In genomic region chrX:71178908-71179307, GRCh38 we compare ENCODE assay signal across 8 cellular contexts. TPM values are rescaled to one million over a fixed set of nuclear protein-coding genes. Genes with fewer than 3 reads are reported as not detected.
DNase-seq lines count a peak whose midpoint lies in the region; ATAC-seq and TF ChIP-seq lines count a peak whose summit lies in the region.

No MANE protein-coding gene starts in this region.

- TF ChIP-seq CTCF in epithelial cell of esophagus (IDR thresholded peaks at IDR 0.05; ENCODE audit: insufficient read depth, low read depth, low read length, missing control alignments) (peak; percentile 64), uterus (IDR thresholded peaks at IDR 0.05) (peak; percentile 53 to 71 (median 66))

- peaks cover 0 to 14% (median 4%) of the 10 kb centered on the region in 3 donors for H3K4me1 Mint-ChIP-seq in naive B cell

- peak overlapping the region in 2 of 6 donors; percentile 11 to 72 for H3K27ac Mint-ChIP-seq in naive B cell

- no peaks in the 10 kb centered on the region for H3K9me3 ChIP-seq in uterus

- peak overlapping the region in 1 of 8 donors; percentile 66 for H3K4me3 Mint-ChIP-seq in naive B cell

- H3K4me3 ChIP-seq in epithelial cell of esophagus (ENCODE audit: low read length) (no peak overlapping the region), uterus (no peak overlapping the region)

- H3K36me3 ChIP-seq in uterus, result no peaks in the 10 kb centered on the region

- no peak for TF ChIP-seq POLR2A in uterus (IDR thresholded peaks at IDR 0.05)

- CTCF ChIA-PET in HEK293T (lab: Yijun Ruan, JAX), result interaction anchor here (3.3 kb wide), 1 partner anchor 209 kb away, joined by 9 read pairs; no protein-coding TSS in a partner anchor

- no peaks in the 10 kb centered on the region for H3K27me3 ChIP-seq in uterus

- no peaks in the 10 kb centered on the region for H3K9me3 Mint-ChIP-seq in naive B cell

- ATAC-seq in naive B cell (ENCODE audit: low read depth in 2 of 2) (no peak), HG03469 (IDR thresholded peaks at IDR 0.05; ENCODE audit: unreplicated experiment) (no peak)

- no peaks in the 10 kb centered on the region for H3K36me3 Mint-ChIP-seq in naive B cell

- H3K27ac ChIP-seq in uterus, result peak overlapping the region in 1 of 2 donors; percentile 45

- DNase-seq in COLO829 (ENCODE audit: low spot score) (peak; percentile 42), HEK293T (ENCODE audit: extremely low spot score) (peak; percentile 67), NCI-H524 (lab: John Stamatoyannopoulos, UW) (peak; percentile 54 to 77), epithelial cell of esophagus (ENCODE audit: low read depth) (peak; percentile 64), naive B cell (peak; percentile 39), uterus (peak; percentile 39 to 64)
- DNase-seq in activated CD4-positive, alpha-beta T cell treated with anti-CD3 and anti-CD28 coated beads, Interleukin-2, amount 50 U/mL, for 4 hours, result peak; percentile 24 to 32

- intact Hi-C loops in uterus (cut with DNase I; ENCODE audit: low total_unique reads), result no loop called here

- H3K4me1 ChIP-seq in uterus, result no peaks in the 10 kb centered on the region

- POLR2A ChIA-PET in HEK293T (lab: Yijun Ruan, JAX), result no interaction called here

- no peaks in the 10 kb centered on the region for H3K27me3 Mint-ChIP-seq in naive B cell

TF ChIP-seq in HEK293T, 16 proteins besides CTCF, POLR2A, EP300 and RAD21:
- TF ChIP-seq HDGF (IDR thresholded peaks at IDR 0.05; ENCODE audit: borderline replicate concordance) (no peak), L3MBTL2 (conservative IDR thresholded peaks at IDR 0.05) (no peak), CTBP1 (IDR thresholded peaks at IDR 0.05; ENCODE audit: borderline replicate concordance) (no peak), SUZ12 (IDR thresholded peaks at IDR 0.05) (no peak), FOXM1 (IDR thresholded peaks at IDR 0.05; ENCODE audit: borderline replicate concordance) (no peak), FOXA1 (IDR thresholded peaks at IDR 0.05) (no peak), FOXK2 (IDR thresholded peaks at IDR 0.05) (no peak), ARNT (IDR thresholded peaks at IDR 0.05) (no peak), TARDBP (IDR thresholded peaks at IDR 0.05) (no peak), PKNOX1 (IDR thresholded peaks at IDR 0.05) (no peak), BHLHE40 (IDR thresholded peaks at IDR 0.05; ENCODE audit: borderline replicate concordance) (no peak)
TF ChIP-seq in HEK293T: peak in this region for 0.

RNA-seq across cellular contexts. Expression of gene NLGN3, which starts 34.3 kb away (rescaled TPM):
- polyA plus RNA-seq in naive B cell (ENCODE audit: low read depth in 6 of 6), result under 1 TPM in 2 of 6 donors, not detected in 4; 0.09 to 0.35 TPM
- 10 to 100 TPM in 1 of 4 donors, 1 to 10 TPM in 2, not detected in 1; 1.7 to 14.4 (median 5.1) TPM for total RNA-seq in uterus

RNA-seq across cellular contexts. Expression of gene GJB1, which starts 44.1 kb away (rescaled TPM):
- polyA plus RNA-seq in naive B cell (ENCODE audit: low read depth in 6 of 6), result not detected
- total RNA-seq in uterus, result 1 to 10 TPM in 2 of 4 donors, under 1 TPM in 1, not detected in 1; 0.27 to 5.9 (median 3.0) TPM
